In the genomic region with DNA sequence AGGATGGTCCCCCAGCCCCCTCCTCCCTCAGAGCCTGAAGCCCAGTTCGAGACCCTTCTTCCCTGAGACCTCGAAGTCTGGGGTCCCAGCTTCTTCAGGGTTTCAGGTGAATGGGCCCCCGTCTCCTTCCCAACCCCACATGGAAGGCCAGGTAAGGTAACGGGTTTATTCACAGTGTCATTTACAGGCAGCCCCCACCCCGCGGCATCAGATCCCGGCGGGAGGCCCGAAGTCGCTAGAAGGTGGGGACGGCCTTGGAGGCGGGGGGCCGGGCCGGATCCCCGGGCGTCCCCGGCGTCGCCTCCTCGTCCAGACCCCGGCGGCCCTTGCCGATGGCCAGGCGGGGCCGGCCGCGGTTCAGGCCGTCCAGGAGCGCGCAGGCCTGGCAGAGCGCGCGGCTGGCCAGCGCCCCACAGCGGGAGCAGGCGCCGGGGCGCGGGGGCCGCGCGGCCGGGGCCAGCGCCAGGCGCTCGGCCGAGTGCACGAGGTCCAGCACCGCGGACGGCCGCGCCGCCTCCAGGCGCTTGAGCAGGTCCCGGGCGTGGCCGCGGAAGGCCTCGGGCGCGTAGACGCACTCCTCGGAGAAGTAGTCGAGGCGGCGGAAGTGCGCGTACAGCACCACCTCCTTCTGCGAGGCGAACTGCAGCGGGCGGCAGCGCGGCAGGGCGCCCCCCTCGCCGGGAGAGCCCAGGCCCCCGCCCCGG, we compare ENCODE assay signal across 13 cellular contexts. TPM values are rescaled to one million over a fixed set of nuclear protein-coding genes. Genes with fewer than 3 reads are reported as not detected.
DNase-seq lines count a peak whose midpoint lies in the region; ATAC-seq, FAIRE-seq and TF ChIP-seq lines count a peak whose summit lies in the region.
"Had no signal": no experiment of that assay in that cellular context is flagged by ENCODE, and none has a peak within 500 bp of the region (broad histone marks: within the 10 kb centered on the region; RNA-seq: fewer than 3 reads in every experiment).

No MANE protein-coding gene starts in this region.

- CTCF ChIA-PET in activated CD4-positive, alpha-beta T cell treated with anti-CD3 and anti-CD28 coated beads for 36 hours (lab: Charles Lee), result no interaction called here

- H3K4me1 Mint-ChIP-seq in activated CD4-positive, alpha-beta T cell treated with anti-CD3 and anti-CD28 coated beads for 36 hours, result peaks cover 26% of the 10 kb centered on the region
- H3K4me1 Mint-ChIP-seq in activated naive CD8-positive, alpha-beta T cell treated with anti-CD3 and anti-CD28 coated beads, Interleukin-2, amount 50 U/mL, for 24 hours, result peaks cover 14% of the 10 kb centered on the region

- H3K27ac ChIP-seq in kidney (ENCODE audit: low read depth in 2 of 2, low read length in 2 of 2) (no peak overlapping the region), testis (peak overlapping the region in 1 of 2 donors; percentile 45)
- H3K27ac ChIP-seq: Peyer's patch had no signal

- no peak overlapping the region for H3K9ac ChIP-seq in kidney (ENCODE audit: low read length in 2 of 2)

- POLR2A ChIA-PET in activated CD4-positive, alpha-beta T cell treated with anti-CD3 and anti-CD28 coated beads for 36 hours (lab: Charles Lee), result no interaction called here

- H3K4me3 Mint-ChIP-seq in activated CD4-positive, alpha-beta T cell treated with anti-CD3 and anti-CD28 coated beads for 36 hours, result no peak overlapping the region
- peak overlapping the region; percentile 45 for H3K4me3 Mint-ChIP-seq in activated naive CD8-positive, alpha-beta T cell treated with anti-CD3 and anti-CD28 coated beads, Interleukin-2, amount 50 U/mL, for 24 hours

- no peak for TF ChIP-seq CTCF in kidney (IDR thresholded peaks at IDR 0.05; ENCODE audit: borderline replicate concordance, extremely low read depth, insufficient read depth)
- no peak for TF ChIP-seq CTCF in testis (IDR thresholded peaks at IDR 0.05)

- WGBS in testis, 2 donors, result 58 to 70% methylated on average over 11 to 70 of the region's 80 CpGs

- H3K9me3 Mint-ChIP-seq in activated CD4-positive, alpha-beta T cell treated with anti-CD3 and anti-CD28 coated beads for 36 hours (ENCODE audit: low read depth), result no peaks in the 10 kb centered on the region
- no peaks in the 10 kb centered on the region for H3K9me3 Mint-ChIP-seq in activated naive CD8-positive, alpha-beta T cell treated with anti-CD3 and anti-CD28 coated beads, Interleukin-2, amount 50 U/mL, for 24 hours

- H3K4me3 ChIP-seq in kidney (ENCODE audit: low read length in 2 of 2) (no peak overlapping the region), testis (peak overlapping the region; percentile 6 to 23)

- no peak overlapping the region for H3K27ac Mint-ChIP-seq in activated CD4-positive, alpha-beta T cell treated with anti-CD3 and anti-CD28 coated beads for 36 hours
- H3K27ac Mint-ChIP-seq in activated naive CD8-positive, alpha-beta T cell treated with anti-CD3 and anti-CD28 coated beads, Interleukin-2, amount 50 U/mL, for 24 hours, result no peak overlapping the region

- no peaks in the 10 kb centered on the region for H3K9me3 ChIP-seq in kidney (ENCODE audit: control insufficient read depth in 1 of 2, low read length in 2 of 2)
- H3K9me3 ChIP-seq in testis, result no peaks in the 10 kb centered on the region
- H3K9me3 ChIP-seq: Peyer's patch had no signal

- H3K36me3 ChIP-seq in kidney (ENCODE audit: control insufficient read depth in 1 of 2, insufficient read depth in 2 of 2, low read length in 2 of 2) (peaks cover 5 to 10% of the 10 kb centered on the region in 2 donors), testis (ENCODE audit: low read depth, missing control alignments) (no peaks in the 10 kb centered on the region)

- H3K4me1 ChIP-seq in kidney (ENCODE audit: control insufficient read depth in 1 of 2, insufficient read depth in 1 of 2, low read depth in 1 of 2, low read length in 2 of 2), result no peaks in the 10 kb centered on the region
- peaks cover 28% of the 10 kb centered on the region for H3K4me1 ChIP-seq in testis
- H3K4me1 ChIP-seq: Peyer's patch had no signal

- FAIRE-seq in kidney (lab: Jason Lieb, UNC), result no peak

- intact Hi-C loops in activated CD4-positive, alpha-beta T cell treated with anti-CD3 and anti-CD28 coated beads for 36 hours (cut with DNase I, micrococcal nuclease), result no loop called here
- intact Hi-C loops in kidney (cut with DNase I) (no loop called here), testis (cut with DNase I; ENCODE audit: low total_unique reads) (no loop called here)

- no peak for TF ChIP-seq POLR2A in testis (IDR thresholded peaks at IDR 0.05)

- DNase-seq in activated CD4-positive, alpha-beta T cell treated with anti-CD3 and anti-CD28 coated beads for 36 hours, result peak; percentile 47
- no peak for DNase-seq in activated CD4-positive, alpha-beta T cell treated with anti-CD3 and anti-CD28 coated beads for 1 hour
- no peak for DNase-seq in activated naive CD8-positive, alpha-beta T cell treated with anti-CD3 and anti-CD28 coated beads, Interleukin-2, amount 50 U/mL, for 24 hours
- peak; percentile 77 for DNase-seq in kidney
- DNase-seq in testis, result peak; percentile 59
- DNase-seq: 8988T, EL, NCI-H146 had no signal

- no peaks in the 10 kb centered on the region for H3K27me3 ChIP-seq in testis
- H3K27me3 ChIP-seq: Peyer's patch had no signal

- H3K36me3 Mint-ChIP-seq in activated CD4-positive, alpha-beta T cell treated with anti-CD3 and anti-CD28 coated beads for 36 hours (ENCODE audit: low read depth), result peaks cover 27% of the 10 kb centered on the region
- peaks cover 22% of the 10 kb centered on the region for H3K36me3 Mint-ChIP-seq in activated naive CD8-positive, alpha-beta T cell treated with anti-CD3 and anti-CD28 coated beads, Interleukin-2, amount 50 U/mL, for 24 hours (ENCODE audit: low read depth)

- no peaks in the 10 kb centered on the region for H3K27me3 Mint-ChIP-seq in activated CD4-positive, alpha-beta T cell treated with anti-CD3 and anti-CD28 coated beads for 36 hours
- no peaks in the 10 kb centered on the region for H3K27me3 Mint-ChIP-seq in activated naive CD8-positive, alpha-beta T cell treated with anti-CD3 and anti-CD28 coated beads, Interleukin-2, amount 50 U/mL, for 24 hours

- ATAC-seq in activated CD4-positive, alpha-beta T cell treated with anti-CD3 and anti-CD28 coated beads for 36 hours, result peak; percentile 66
- peak; percentile 55 for ATAC-seq in activated naive CD8-positive, alpha-beta T cell treated with anti-CD3 and anti-CD28 coated beads, Interleukin-2, amount 50 U/mL, for 24 hours
- ATAC-seq in HG03460 (IDR thresholded peaks at IDR 0.05; ENCODE audit: unreplicated experiment) (no peak), HG03097 (IDR thresholded peaks at IDR 0.05; ENCODE audit: low FRiP score, unreplicated experiment) (no peak), GM21723 (IDR thresholded peaks at IDR 0.05; ENCODE audit: unreplicated experiment) (no peak)

RNA-seq across cellular contexts. Expression of a gene that starts 9.7 kb away (rescaled TPM):
- total RNA-seq in activated CD4-positive, alpha-beta T cell treated with anti-CD3 and anti-CD28 coated beads for 36 hours, result 1 to 10 TPM; 7.2 to 9.1 TPM
- total RNA-seq in kidney, result 8.4 TPM
- 5.2 TPM for polyA plus RNA-seq in kidney (ENCODE audit: insufficient read depth, low read depth, low replicate concordance)
- 10 to 100 TPM; 17.6 to 23.5 TPM for total RNA-seq in testis
- 2.0 TPM for polyA plus RNA-seq in testis (ENCODE audit: insufficient read depth, low read depth, low replicate concordance)

RNA-seq across cellular contexts. Expression of a gene that starts 15.8 kb away (rescaled TPM):
- 1 to 10 TPM in 1 of 2 experiments, under 1 TPM in 1; 0.69 to 1.1 TPM for total RNA-seq in activated CD4-positive, alpha-beta T cell treated with anti-CD3 and anti-CD28 coated beads for 36 hours
- total RNA-seq in kidney, result 0.22 TPM
- not detected for polyA plus RNA-seq in kidney (ENCODE audit: insufficient read depth, low read depth, low replicate concordance)
- total RNA-seq in testis, result under 1 TPM in 1 of 2 donors, not detected in 1; 0.63 TPM
- polyA plus RNA-seq in testis (ENCODE audit: insufficient read depth, low read depth, low replicate concordance), result 1.4 TPM

RNA-seq across cellular contexts. Expression of a gene that starts 26.2 kb away (rescaled TPM):
- under 1 TPM; 0.37 to 0.49 TPM for total RNA-seq in activated CD4-positive, alpha-beta T cell treated with anti-CD3 and anti-CD28 coated beads for 36 hours
- total RNA-seq in kidney (8.1 TPM), testis (1 to 10 TPM; 2.6 to 5.1 TPM)
- polyA plus RNA-seq in kidney (ENCODE audit: insufficient read depth, low read depth, low replicate concordance) (1.6 TPM), testis (ENCODE audit: insufficient read depth, low read depth, low replicate concordance) (3.2 TPM)

RNA-seq across cellular contexts. Expression of a gene that starts 33.6 kb away (rescaled TPM):
- not detected for total RNA-seq in activated CD4-positive, alpha-beta T cell treated with anti-CD3 and anti-CD28 coated beads for 36 hours
- total RNA-seq in kidney (not detected), testis (1 to 10 TPM; 3.7 to 7.8 TPM)
- polyA plus RNA-seq in kidney (ENCODE audit: insufficient read depth, low read depth, low replicate concordance) (not detected), testis (ENCODE audit: insufficient read depth, low read depth, low replicate concordance) (13.0 TPM)
- total RNA-seq: mononuclear cell had no signal

RNA-seq across cellular contexts. Expression of a gene that starts 43.6 kb away (rescaled TPM):
- total RNA-seq in activated CD4-positive, alpha-beta T cell treated with anti-CD3 and anti-CD28 coated beads for 36 hours, result not detected
- total RNA-seq in kidney, result 4.0 TPM
- polyA plus RNA-seq in kidney (ENCODE audit: insufficient read depth, low read depth, low replicate concordance), result 1.2 TPM
- 1 to 10 TPM in 1 of 2 donors, under 1 TPM in 1; 0.79 to 1.2 TPM for total RNA-seq in testis
- polyA plus RNA-seq in testis (ENCODE audit: insufficient read depth, low read depth, low replicate concordance), result 2.0 TPM
- total RNA-seq: Peyer's patch had no signal

Comparison
In these comparisons a context has a peak if more than half of its experiments do, and no peak if none do; other contexts are left out.
1. DNase-seq: peak in activated CD4-positive, alpha-beta T cell treated with anti-CD3 and anti-CD28 coated beads for 36 hours (single experiment), kidney (single experiment) and testis (single experiment); none in activated CD4-positive, alpha-beta T cell treated with anti-CD3 and anti-CD28 coated beads for 1 hour (single experiment) and activated naive CD8-positive, alpha-beta T cell treated with anti-CD3 and anti-CD28 coated beads, Interleukin-2, amount 50 U/mL, for 24 hours (single experiment).
2. ATAC-seq: peak in activated CD4-positive, alpha-beta T cell treated with anti-CD3 and anti-CD28 coated beads for 36 hours (single experiment) and activated naive CD8-positive, alpha-beta T cell treated with anti-CD3 and anti-CD28 coated beads, Interleukin-2, amount 50 U/mL, for 24 hours (single experiment); none in HG03460 (single experiment), HG03097 (single experiment) and GM21723 (single experiment).
3. H3K4me3 ChIP-seq: peak in testis (2 of 2); none in kidney (0 of 2).